ENCODE assay signal across 10 cellular contexts in genomic region chr6:33273129-33273923, GRCh38. TPM values are rescaled to one million over a fixed set of nuclear protein-coding genes. Genes with fewer than 3 reads are reported as not detected.
A peak's percentile ranks its signal among the peaks of the same experiment; 100 is the strongest.
DNase-seq lines count a peak whose midpoint lies in the region; ATAC-seq lines count a peak whose summit lies in the region.
"Had no signal": no experiment of that assay in that cellular context is flagged by ENCODE, and none has a peak within 500 bp of the region (broad histone marks: within the 10 kb centered on the region; RNA-seq: fewer than 3 reads in every experiment).

No MANE protein-coding gene starts in this region.

- H3K4me1 Mint-ChIP-seq in activated T-cell treated with anti-CD3 and anti-CD28 coated beads, Interleukin-2, amount 50 U/mL, for 72 hours (ENCODE audit: low read depth), result peaks cover 74% of the 10 kb centered on the region
- peaks cover 34% of the 10 kb centered on the region for H3K4me1 Mint-ChIP-seq in activated T-helper 2 cell treated with anti-CD3 and anti-CD28 coated beads, Interferon-gamma antibody, Interleukin-2, Interleukin-4, amounts not matched to agents 10 μg/mL and 5 μg/mL and 100 μg/mL, durations not matched to agents 14 hours and 24 hours and 36 hours (ENCODE audit: low read depth)
- H3K4me1 Mint-ChIP-seq in immature natural killer cell, result peaks cover 67 to 81% of the 10 kb centered on the region in 2 donors

- no peak for DNase-seq in activated T-cell treated with anti-CD3 and anti-CD28 coated beads, Interleukin-2, amount 50 U/mL, for 72 hours
- no peak for DNase-seq in activated T-cell treated with anti-CD3 and anti-CD28 coated beads for 4 hours
- no peak for DNase-seq in activated T-helper 2 cell treated with anti-CD3 and anti-CD28 coated beads, Interferon-gamma antibody, Interleukin-2, Interleukin-4, amounts not matched to agents 10 μg/mL and 5 μg/mL and 100 μg/mL, durations not matched to agents 14 hours and 24 hours and 36 hours (ENCODE audit: low spot score)
- no peak for DNase-seq in immature natural killer cell
- no peak for DNase-seq in hippocampal formation (lab: John Stamatoyannopoulos, UW)
- DNase-seq: activated CD8-positive, alpha-beta memory T cell treated with anti-CD3 and anti-CD28 coated beads, Interleukin-2, amount 50 U/mL, for 48 hours; DMS53 had no signal

- H3K36me3 Mint-ChIP-seq in activated T-cell treated with anti-CD3 and anti-CD28 coated beads, Interleukin-2, amount 50 U/mL, for 72 hours (ENCODE audit: insufficient read depth in 2 of 2), result peaks cover 28 to 49% of the 10 kb centered on the region in 2 donors
- peaks cover 77% of the 10 kb centered on the region for H3K36me3 Mint-ChIP-seq in activated T-helper 2 cell treated with anti-CD3 and anti-CD28 coated beads, Interferon-gamma antibody, Interleukin-2, Interleukin-4, amounts not matched to agents 10 μg/mL and 5 μg/mL and 100 μg/mL, durations not matched to agents 14 hours and 24 hours and 36 hours (ENCODE audit: low read depth)
- peaks cover 15 to 38% (median 18%) of the 10 kb centered on the region in 3 donors for H3K36me3 Mint-ChIP-seq in immature natural killer cell

- ATAC-seq in activated T-cell treated with anti-CD3 and anti-CD28 coated beads, Interleukin-2, amount 50 U/mL, for 72 hours (replicated peaks in 1 of 2), result no peak
- ATAC-seq in HG02759 (IDR thresholded peaks at IDR 0.05; ENCODE audit: unreplicated experiment) (no peak), HG02973 (IDR thresholded peaks at IDR 0.05; ENCODE audit: unreplicated experiment) (no peak)

- H3K4me1 ChIP-seq in thymus (ENCODE audit: control insufficient read depth, insufficient read depth, low read length), result peaks cover 34% of the 10 kb centered on the region

- H3K36me3 ChIP-seq in thymus (ENCODE audit: control insufficient read depth, insufficient read depth), result peaks cover 30% of the 10 kb centered on the region

- no peaks in the 10 kb centered on the region for H3K27me3 ChIP-seq in thymus (ENCODE audit: control insufficient read depth, insufficient read depth)

- H3K9me3 ChIP-seq in thymus (ENCODE audit: control insufficient read depth), result no peaks in the 10 kb centered on the region

- peak overlapping the region; percentile 90 for H3K4me3 ChIP-seq in thymus (ENCODE audit: low read length)

- no peaks in the 10 kb centered on the region for H3K27me3 Mint-ChIP-seq in activated T-cell treated with anti-CD3 and anti-CD28 coated beads, Interleukin-2, amount 50 U/mL, for 72 hours (ENCODE audit: low read depth)
- H3K27me3 Mint-ChIP-seq in activated T-helper 2 cell treated with anti-CD3 and anti-CD28 coated beads, Interferon-gamma antibody, Interleukin-2, Interleukin-4, amounts not matched to agents 10 μg/mL and 5 μg/mL and 100 μg/mL, durations not matched to agents 14 hours and 24 hours and 36 hours (ENCODE audit: low read depth), result no peaks in the 10 kb centered on the region
- H3K27me3 Mint-ChIP-seq in immature natural killer cell (ENCODE audit: low read depth in 3 of 3), result peaks cover 10 to 22% (median 21%) of the 10 kb centered on the region in 3 donors

- no peak overlapping the region for H3K27ac ChIP-seq in thymus (ENCODE audit: low read depth)

- intact Hi-C loops in activated T-helper 2 cell treated with anti-CD3 and anti-CD28 coated beads, Interferon-gamma antibody, Interleukin-2, Interleukin-4, amounts not matched to agents 10 μg/mL and 5 μg/mL and 100 μg/mL, durations not matched to agents 14 hours and 24 hours and 36 hours (cut with micrococcal nuclease), result loop anchor here (10.0 kb wide), 1 partner anchor 151 kb away; the partner anchor contains the start of gene SYNGAP1

- WGBS in thymus, result 84% methylated on average over 11 of the region's 11 CpGs

- no peaks in the 10 kb centered on the region for H3K9me3 Mint-ChIP-seq in activated T-cell treated with anti-CD3 and anti-CD28 coated beads, Interleukin-2, amount 50 U/mL, for 72 hours
- H3K9me3 Mint-ChIP-seq in activated T-helper 2 cell treated with anti-CD3 and anti-CD28 coated beads, Interferon-gamma antibody, Interleukin-2, Interleukin-4, amounts not matched to agents 10 μg/mL and 5 μg/mL and 100 μg/mL, durations not matched to agents 14 hours and 24 hours and 36 hours, result no peaks in the 10 kb centered on the region
- H3K9me3 Mint-ChIP-seq in immature natural killer cell, result no peaks in the 10 kb centered on the region

- H3K27ac Mint-ChIP-seq in activated T-cell treated with anti-CD3 and anti-CD28 coated beads, Interleukin-2, amount 50 U/mL, for 72 hours, result peak overlapping the region; percentile 98
- H3K27ac Mint-ChIP-seq in activated T-helper 2 cell treated with anti-CD3 and anti-CD28 coated beads, Interferon-gamma antibody, Interleukin-2, Interleukin-4, amounts not matched to agents 10 μg/mL and 5 μg/mL and 100 μg/mL, durations not matched to agents 14 hours and 24 hours and 36 hours, result peak overlapping the region; percentile 100
- H3K27ac Mint-ChIP-seq in immature natural killer cell, result peak overlapping the region; percentile 96 to 100 (median 99)

- H3K4me3 Mint-ChIP-seq in activated T-cell treated with anti-CD3 and anti-CD28 coated beads, Interleukin-2, amount 50 U/mL, for 72 hours, result peak overlapping the region; percentile 94 to 98
- H3K4me3 Mint-ChIP-seq in activated T-helper 2 cell treated with anti-CD3 and anti-CD28 coated beads, Interferon-gamma antibody, Interleukin-2, Interleukin-4, amounts not matched to agents 10 μg/mL and 5 μg/mL and 100 μg/mL, durations not matched to agents 14 hours and 24 hours and 36 hours (ENCODE audit: low read depth), result peak overlapping the region; percentile 98
- peak overlapping the region; percentile 96 to 100 (median 98) for H3K4me3 Mint-ChIP-seq in immature natural killer cell

RNA-seq across cellular contexts. Expression of gene RPS18, which starts 1.5 kb away (rescaled TPM):
- 1,000 to 10,000 TPM; 4,335 to 4,825 TPM for total RNA-seq in activated T-cell treated with anti-CD3 and anti-CD28 coated beads, Interleukin-2, amount 50 U/mL, for 72 hours
- 3,099 and 3,143 TPM in 2 replicates for total RNA-seq in activated T-helper 2 cell treated with anti-CD3 and anti-CD28 coated beads, Interferon-gamma antibody, Interleukin-2, Interleukin-4, amounts not matched to agents 10 μg/mL and 5 μg/mL and 100 μg/mL, durations not matched to agents 14 hours and 24 hours and 36 hours
- polyA plus RNA-seq in immature natural killer cell (1,000 to 10,000 TPM; 2,992 to 6,506 (median 3,113) TPM), thymus (5,710 TPM)

RNA-seq across cellular contexts. Expression of gene VPS52, which starts 1.6 kb away (rescaled TPM):
- total RNA-seq in activated T-cell treated with anti-CD3 and anti-CD28 coated beads, Interleukin-2, amount 50 U/mL, for 72 hours, result 10 to 100 TPM; 50.7 to 54.9 TPM
- total RNA-seq in activated T-helper 2 cell treated with anti-CD3 and anti-CD28 coated beads, Interferon-gamma antibody, Interleukin-2, Interleukin-4, amounts not matched to agents 10 μg/mL and 5 μg/mL and 100 μg/mL, durations not matched to agents 14 hours and 24 hours and 36 hours, result 53.4 and 56.7 TPM in 2 replicates
- polyA plus RNA-seq in immature natural killer cell (10 to 100 TPM; 11.6 to 26.8 (median 16.8) TPM), thymus (59.0 TPM)

RNA-seq across cellular contexts. Expression of gene B3GALT4, which starts 3.6 kb away (rescaled TPM):
- 10 to 100 TPM; 10.1 to 14.2 TPM for total RNA-seq in activated T-cell treated with anti-CD3 and anti-CD28 coated beads, Interleukin-2, amount 50 U/mL, for 72 hours
- total RNA-seq in activated T-helper 2 cell treated with anti-CD3 and anti-CD28 coated beads, Interferon-gamma antibody, Interleukin-2, Interleukin-4, amounts not matched to agents 10 μg/mL and 5 μg/mL and 100 μg/mL, durations not matched to agents 14 hours and 24 hours and 36 hours, result 5.1 and 6.5 TPM in 2 replicates
- polyA plus RNA-seq in immature natural killer cell (10 to 100 TPM; 38.6 to 55.0 (median 44.1) TPM), thymus (14.9 TPM)

RNA-seq across cellular contexts. Expression of gene WDR46, which starts 15.7 kb away (rescaled TPM):
- total RNA-seq in activated T-cell treated with anti-CD3 and anti-CD28 coated beads, Interleukin-2, amount 50 U/mL, for 72 hours, result 10 to 100 TPM; 46.6 to 54.0 TPM
- 87.3 and 98.3 TPM in 2 replicates for total RNA-seq in activated T-helper 2 cell treated with anti-CD3 and anti-CD28 coated beads, Interferon-gamma antibody, Interleukin-2, Interleukin-4, amounts not matched to agents 10 μg/mL and 5 μg/mL and 100 μg/mL, durations not matched to agents 14 hours and 24 hours and 36 hours
- polyA plus RNA-seq in immature natural killer cell, result 10 to 100 TPM; 59.4 to 81.6 (median 74.3) TPM
- polyA plus RNA-seq in thymus, result 68.6 TPM

RNA-seq across cellular contexts. Expression of gene PFDN6, which starts 16.1 kb away (rescaled TPM):
- total RNA-seq in activated T-cell treated with anti-CD3 and anti-CD28 coated beads, Interleukin-2, amount 50 U/mL, for 72 hours, result 10 to 100 TPM; 41.9 to 54.6 TPM
- 104 and 117 TPM in 2 replicates for total RNA-seq in activated T-helper 2 cell treated with anti-CD3 and anti-CD28 coated beads, Interferon-gamma antibody, Interleukin-2, Interleukin-4, amounts not matched to agents 10 μg/mL and 5 μg/mL and 100 μg/mL, durations not matched to agents 14 hours and 24 hours and 36 hours
- 10 to 100 TPM; 25.7 to 55.6 (median 49.2) TPM for polyA plus RNA-seq in immature natural killer cell
- 171 TPM for polyA plus RNA-seq in thymus
